ENCODE assay signal across 8 cellular contexts in genomic region chr19:46076951-46077814, GRCh38. TPM values are rescaled to one million over a fixed set of nuclear protein-coding genes. Genes with fewer than 3 reads are reported as not detected.
DNase-seq lines count a peak whose midpoint lies in the region; ATAC-seq and TF ChIP-seq lines count a peak whose summit lies in the region.

No MANE protein-coding gene starts in this region.

- TF ChIP-seq CTCF in RWPE2 (IDR thresholded peaks at IDR 0.05; ENCODE audit: poor library complexity, severe bottlenecking) (peak; percentile 99), breast epithelium (IDR thresholded peaks at IDR 0.05) (peak; percentile 48 to 93 (median 69)), spleen (IDR thresholded peaks at IDR 0.05 in 8 of 11, conservative IDR thresholded peaks at IDR 0.05 in 3 of 11) (peak in 9 of 11 experiments; percentile 31 to 71 (median 56))

- peak; percentile 71 for ATAC-seq in RWPE2 (ENCODE audit: low read depth)
- no peak for ATAC-seq in HG03097 (IDR thresholded peaks at IDR 0.05; ENCODE audit: low FRiP score, unreplicated experiment)
- no peak for ATAC-seq in GM19452 (IDR thresholded peaks at IDR 0.05; ENCODE audit: unreplicated experiment)

- no peak for TF ChIP-seq POLR2A in breast epithelium (IDR thresholded peaks at IDR 0.05)
- no peak for TF ChIP-seq POLR2A in spleen (IDR thresholded peaks at IDR 0.05)

- DNase-seq in GM04504 (ENCODE audit: low read depth) (peak; percentile 56), NAMALWA (ENCODE audit: low spot score) (peak; percentile 77), RWPE2 (ENCODE audit: low spot score) (no peak), breast epithelium (ENCODE audit: low spot score in 2 of 2) (peak in 1 of 2 donors; percentile 47), iPS-NIHi11 (ENCODE audit: low spot score) (peak; percentile 91), spleen (no peak)

- H3K4me1 ChIP-seq in RWPE2 (ENCODE audit: insufficient read depth, poor library complexity, severe bottlenecking) = peaks cover 7% of the 10 kb centered on the region
- H3K4me1 ChIP-seq in breast epithelium = no peaks in the 10 kb centered on the region
- peaks cover 0 to 14% (median 10%) of the 10 kb centered on the region in 6 donors for H3K4me1 ChIP-seq in spleen

- no peaks in the 10 kb centered on the region for H3K36me3 ChIP-seq in RWPE2 (ENCODE audit: low read depth)
- H3K36me3 ChIP-seq in breast epithelium = no peaks in the 10 kb centered on the region
- H3K36me3 ChIP-seq in spleen = no peaks in the 10 kb centered on the region

- intact Hi-C loops in breast epithelium (cut with DNase I; ENCODE audit: low total_unique reads) (loop anchor here (2.0 to 10.0 kb wide), 2 partner anchors 52 to 188 kb away; partner anchors contain the start of gene PGLYRP1), spleen (cut with DNase I; ENCODE audit: low total_unique reads) (no loop called here)

- H3K27me3 ChIP-seq in RWPE2 (ENCODE audit: insufficient read depth, poor library complexity, severe bottlenecking) (peaks cover 14% of the 10 kb centered on the region), breast epithelium (peaks cover 2 to 10% of the 10 kb centered on the region in 2 donors), spleen (replicated peaks in 1 of 7) (peaks cover 7 to 96% (median 65%) of the 10 kb centered on the region in 7 donors)

- 5 to 7% (median 5%) methylated on average over 32 to 50 of the region's 50 CpGs for WGBS in spleen, 5 donors

- no peaks in the 10 kb centered on the region for H3K9me3 ChIP-seq in RWPE2 (ENCODE audit: severe bottlenecking)
- H3K9me3 ChIP-seq in breast epithelium = no peaks in the 10 kb centered on the region
- H3K9me3 ChIP-seq in spleen = peaks cover 0 to 12% (median 2%) of the 10 kb centered on the region in 8 donors

- H3K4me3 ChIP-seq in RWPE2 (ENCODE audit: severe bottlenecking) (peak overlapping the region; percentile 24), breast epithelium (peak overlapping the region; percentile 5 to 64 (median 41)), spleen (peak overlapping the region in 3 of 8 donors; percentile 4 to 49 (median 10))

- H3K27ac ChIP-seq in RWPE2 (ENCODE audit: poor library complexity, severe bottlenecking) (no peak overlapping the region), breast epithelium (no peak overlapping the region), spleen (no peak overlapping the region)

RNA-seq across cellular contexts. Expression of gene IGFL4, which starts 36.4 kb away (rescaled TPM):
- total RNA-seq in breast epithelium (not detected), spleen (not detected)
- under 1 TPM in 2 of 3 donors, not detected in 1; 0.03 TPM for polyA plus RNA-seq in spleen

RNA-seq across cellular contexts. Expression of gene IGFL3, which starts 47.3 kb away (rescaled TPM):
- total RNA-seq in breast epithelium (not detected), spleen (not detected)
- polyA plus RNA-seq in spleen = not detected

RNA-seq across cellular contexts. Expression of gene PGLYRP1, which starts 54.3 kb away (rescaled TPM):
- total RNA-seq in breast epithelium = not detected
- 10 to 100 TPM in 6 of 7 donors, 1 to 10 TPM in 1; 9.1 to 97.9 (median 32.3) TPM for total RNA-seq in spleen
- polyA plus RNA-seq in spleen = 10 to 100 TPM in 1 of 3 donors, 1 to 10 TPM in 2; 2.5 to 12.7 (median 8.9) TPM

Comparison
In these comparisons a context has a peak if more than half of its experiments do, and no peak if none do; other contexts are left out.
1. DNase-seq: peak in GM04504 (single experiment), NAMALWA (single experiment) and iPS-NIHi11 (single experiment); none in RWPE2 (single experiment) and spleen (single experiment).
2. RNA of gene PGLYRP1, which starts 54.3 kb away (total RNA-seq): 9.1 to 97.9 TPM in spleen; not detected in breast epithelium; every median in the first group is over 10 times any median in the second.
3. Peak in every context shown above with its lines, with median percentiles within 50 percentile points of each other: CTCF ChIP-seq.